12 cellular contexts compared by ENCODE assay signal in the genomic region with DNA sequence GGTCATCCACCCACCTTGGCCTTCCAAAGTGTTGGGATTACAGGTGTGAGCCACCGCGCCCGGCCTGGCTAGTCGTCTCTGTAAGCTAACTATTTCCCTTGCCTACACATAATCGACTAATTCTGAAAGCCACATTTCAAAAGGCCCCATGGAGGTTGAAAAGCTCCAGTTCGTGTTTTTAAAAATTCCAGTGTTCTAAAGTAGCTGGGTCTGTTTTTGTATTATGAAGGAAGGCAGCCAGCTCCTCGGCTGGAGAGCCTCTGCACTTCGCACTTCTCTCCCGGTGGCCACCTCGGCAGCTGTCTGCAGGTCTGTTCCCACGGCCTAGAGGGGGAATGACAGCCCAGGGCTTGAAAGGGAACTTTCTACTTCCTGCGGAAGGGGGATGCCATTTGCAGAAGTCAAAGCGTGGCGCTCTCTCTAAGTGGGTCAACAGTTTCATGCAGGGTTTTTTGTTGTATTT. TPM values are rescaled to one million over a fixed set of nuclear protein-coding genes. Genes with fewer than 3 reads are reported as not detected.
DNase-seq lines count a peak whose midpoint lies in the region; ATAC-seq and TF ChIP-seq lines count a peak whose summit lies in the region.
"Had no signal": no experiment of that assay in that cellular context is flagged by ENCODE, and none has a peak within 500 bp of the region (broad histone marks: within the 10 kb centered on the region; RNA-seq: fewer than 3 reads in every experiment).

No MANE protein-coding gene starts in this region.

- no peaks in the 10 kb centered on the region for H3K9me3 ChIP-seq in endodermal cell (ENCODE audit: control insufficient read depth, low read length)
- H3K9me3 ChIP-seq: colonic mucosa, sigmoid colon had no signal

- H3K9ac ChIP-seq in endodermal cell (ENCODE audit: extremely low read depth, low read length, poor library complexity, severe bottlenecking) = no peak overlapping the region

- whole genome bisulfite sequencing in endodermal cell (ENCODE audit: insufficient coverage in 1 of 2, insufficient read length in 1 of 2), 2 experiments = 87% methylated on average over 9 to 14 of the region's 14 CpGs

- no peak overlapping the region for H3K27ac ChIP-seq in endodermal cell (ENCODE audit: low read depth, low read length)
- H3K27ac ChIP-seq: colonic mucosa, sigmoid colon had no signal

- DNase-seq in stimulated activated CD4-positive, alpha-beta T cell treated with anti-CD3 and anti-CD28 coated beads, Interleukin-4, amount 100 ng/mL, for 24 hours = peak; percentile 30
- DNase-seq in stimulated activated CD4-positive, alpha-beta T cell treated with anti-CD3 and anti-CD28 coated beads, Interleukin-4, amount 100 ng/mL, for 1 hour = no peak
- DNase-seq in T-helper 9 cell (peak; percentile 41), endodermal cell (peak; percentile 70), NCI-H1092 (lab: John Stamatoyannopoulos, UW) (no peak), NCI-H1436 (lab: John Stamatoyannopoulos, UW) (no peak), sciatic nerve (ENCODE audit: low spot score) (no peak), foreskin melanocyte (no peak)
- DNase-seq: colonic mucosa, mesenchymal stem cell, SHP77, sigmoid colon had no signal

- peaks cover 6% of the 10 kb centered on the region for H3K27me3 Mint-ChIP-seq in endodermal cell (ENCODE audit: insufficient read depth)

- intact Hi-C loops in sciatic nerve (cut with DNase I) = no loop called here

- H3K36me3 ChIP-seq in endodermal cell (ENCODE audit: control insufficient read depth, insufficient read depth, low read length) = no peaks in the 10 kb centered on the region
- H3K36me3 ChIP-seq: colonic mucosa, sigmoid colon had no signal

- H3K4me1 Mint-ChIP-seq in endodermal cell = peaks cover 9% of the 10 kb centered on the region

- H3K4me3 ChIP-seq in endodermal cell (ENCODE audit: low read length) = no peak overlapping the region
- H3K4me3 ChIP-seq: colonic mucosa, sigmoid colon had no signal

- no peaks in the 10 kb centered on the region for H3K36me3 Mint-ChIP-seq in endodermal cell (ENCODE audit: low read depth)

- H3K9me3 Mint-ChIP-seq in endodermal cell = no peaks in the 10 kb centered on the region

- no peak for ATAC-seq in sciatic nerve

- TF ChIP-seq CTCF in endodermal cell (conservative IDR thresholded peaks at IDR 0.05) = no peak

- no peak overlapping the region for H3K27ac Mint-ChIP-seq in endodermal cell

- H3K4me1 ChIP-seq in endodermal cell (ENCODE audit: control insufficient read depth, insufficient read depth, low read length) = no peaks in the 10 kb centered on the region

- no peak overlapping the region for H3K4me3 Mint-ChIP-seq in endodermal cell

- H3K27me3 ChIP-seq in endodermal cell (ENCODE audit: control insufficient read depth, insufficient read depth, low read length, poor library complexity, severe bottlenecking) = no peaks in the 10 kb centered on the region
- H3K27me3 ChIP-seq: colonic mucosa, sigmoid colon had no signal

RNA-seq across cellular contexts. Expression of a gene that starts 16.9 kb away (rescaled TPM):
- total RNA-seq in endodermal cell = 10 to 100 TPM; 14.7 to 24.6 TPM
- 11.6 TPM for polyA plus RNA-seq in endodermal cell (2013, experiment 1 of 2)
- polyA plus RNA-seq in endodermal cell (2013, experiment 2 of 2) = 11.9 TPM
- total RNA-seq in sciatic nerve = 0.36 TPM

RNA-seq across cellular contexts. Expression of a gene that starts 44.7 kb away (rescaled TPM):
- total RNA-seq in endodermal cell (under 1 TPM; 0.46 to 0.57 TPM), sciatic nerve (1.8 TPM)
- 0.36 TPM for polyA plus RNA-seq in endodermal cell (2013, experiment 1 of 2)
- 0.46 TPM for polyA plus RNA-seq in endodermal cell (2013, experiment 2 of 2)

Comparison
In these comparisons a context has a peak if more than half of its experiments do, and no peak if none do; other contexts are left out.
1. DNase-seq: peak in stimulated activated CD4-positive, alpha-beta T cell treated with anti-CD3 and anti-CD28 coated beads, Interleukin-4, amount 100 ng/mL, for 24 hours (single experiment), T-helper 9 cell (single experiment) and endodermal cell (single experiment); none in stimulated activated CD4-positive, alpha-beta T cell treated with anti-CD3 and anti-CD28 coated beads, Interleukin-4, amount 100 ng/mL, for 1 hour (single experiment), NCI-H1092 (single experiment), NCI-H1436 (single experiment), sciatic nerve (single experiment) and foreskin melanocyte (single experiment).
2. RNA of a gene that starts 16.9 kb away (total RNA-seq): 14.7 to 24.6 TPM in endodermal cell; 0.36 TPM in sciatic nerve (single experiment); every median in the first group is over 10 times any median in the second.